In the genomic region with DNA sequence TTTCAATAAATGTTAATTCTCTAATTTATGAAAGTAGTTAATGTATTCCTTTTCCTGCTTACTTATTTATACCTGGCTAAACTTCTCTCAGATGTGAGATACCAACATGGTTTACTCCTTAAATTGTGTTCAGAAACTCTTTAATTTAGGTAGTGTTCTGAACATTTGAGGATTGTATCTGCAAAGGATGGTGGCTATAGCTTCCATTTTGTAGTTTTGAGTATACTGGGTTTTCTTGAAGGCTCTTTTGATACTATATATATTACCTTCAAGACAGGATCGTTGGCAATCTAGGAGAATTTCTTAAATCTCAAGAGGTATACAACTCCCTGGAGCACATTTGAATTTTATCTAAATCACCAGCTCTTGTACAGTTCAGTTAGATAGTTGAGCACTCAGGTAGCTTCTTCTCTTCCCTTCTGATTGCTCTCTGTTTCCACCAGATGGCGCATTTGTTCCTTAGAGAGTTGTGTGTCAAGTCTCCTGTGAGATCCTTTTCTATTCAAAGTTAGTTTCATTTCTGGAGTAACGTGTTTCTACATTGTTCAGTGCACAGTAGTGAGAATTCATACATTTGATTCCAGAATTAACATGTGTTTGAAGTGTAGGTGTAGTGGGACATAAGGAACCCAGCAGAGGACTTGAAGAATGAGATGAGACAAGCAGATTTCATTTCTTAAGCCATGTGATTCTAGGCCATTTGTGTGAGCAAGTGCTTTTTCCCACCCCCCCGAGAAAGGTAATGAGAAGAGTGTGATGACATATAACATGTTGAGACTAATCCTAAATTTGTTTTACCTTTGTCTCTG, we compare ENCODE assay signal across 8 cellular contexts.
DNase-seq lines count a peak whose midpoint lies in the region; ATAC-seq and TF ChIP-seq lines count a peak whose summit lies in the region.
"Not testable (repeated sequence)": the region's sequence is repeated elsewhere in the genome, so short reads cannot be mapped to it uniquely, and the experiment has no call there.

No MANE protein-coding gene starts in this region.

- not testable (repeated sequence) for TF ChIP-seq POLR2A in vagina (IDR thresholded peaks at IDR 0.05)

- not testable (repeated sequence) for H3K27ac ChIP-seq in vagina

- peaks cover 41% of the 10 kb centered on the region for H3K36me3 Mint-ChIP-seq in activated T-helper 17 cell treated with anti-CD3 and anti-CD28 coated beads, Interleukin-2, amount 50 U/mL, for 72 hours (ENCODE audit: low read depth)
- not testable (repeated sequence) for H3K36me3 Mint-ChIP-seq in natural killer cell

- peak overlapping the region; percentile 75 for H3K4me3 Mint-ChIP-seq in activated T-helper 17 cell treated with anti-CD3 and anti-CD28 coated beads, Interleukin-2, amount 50 U/mL, for 72 hours
- H3K4me3 Mint-ChIP-seq in natural killer cell = peak overlapping the region; percentile 74

- H3K4me3 ChIP-seq in vagina = not testable (repeated sequence)

- not testable (repeated sequence) for DNase-seq in GM13977 (ENCODE audit: low spot score); natural killer cell; vagina (ENCODE audit: extremely low spot score in 2 of 2)
- DNase-seq in NAMALWA (ENCODE audit: low spot score) (peak; percentile 78), RPMI8226 (peak; percentile 24), fibroblast of gingiva (ENCODE audit: low read depth) (peak; percentile 31)

- H3K4me1 ChIP-seq in vagina = not testable (repeated sequence)

- not testable (repeated sequence) for H3K36me3 ChIP-seq in vagina

- not testable (repeated sequence) for H3K9me3 ChIP-seq in vagina

- in situ Hi-C loops in GM13977 (cut with MboI; ENCODE audit: low pct_unique_long_range_greater_than_20kb, low sequenced_read_pairs, unreplicated experiment) = not testable (repeated sequence)

- peaks cover 19% of the 10 kb centered on the region for H3K4me1 Mint-ChIP-seq in activated T-helper 17 cell treated with anti-CD3 and anti-CD28 coated beads, Interleukin-2, amount 50 U/mL, for 72 hours
- peaks cover 8 to 12% of the 10 kb centered on the region in 2 donors for H3K4me1 Mint-ChIP-seq in natural killer cell

- intact Hi-C loops in natural killer cell (cut with micrococcal nuclease) = loop anchor here (5.0 kb wide), 1 partner anchor 414 kb away; a partner anchor contains a TSS
- intact Hi-C loops in vagina (cut with DNase I) = loop anchor here (5.0 kb wide), 1 partner anchor 349 kb away; no protein-coding TSS in a partner anchor

- peak overlapping the region; percentile 61 for H3K27ac Mint-ChIP-seq in activated T-helper 17 cell treated with anti-CD3 and anti-CD28 coated beads, Interleukin-2, amount 50 U/mL, for 72 hours
- peak overlapping the region; percentile 83 to 91 for H3K27ac Mint-ChIP-seq in natural killer cell

- H3K27me3 ChIP-seq in vagina = not testable (repeated sequence)

- H3K27me3 Mint-ChIP-seq in activated T-helper 17 cell treated with anti-CD3 and anti-CD28 coated beads, Interleukin-2, amount 50 U/mL, for 72 hours; natural killer cell (ENCODE audit: low read depth in 2 of 2): not testable (repeated sequence)

- not testable (repeated sequence) for H3K9me3 Mint-ChIP-seq in activated T-helper 17 cell treated with anti-CD3 and anti-CD28 coated beads, Interleukin-2, amount 50 U/mL, for 72 hours; natural killer cell

- peak; percentile 82 for ATAC-seq in HG02678 (IDR thresholded peaks at IDR 0.05; ENCODE audit: unreplicated experiment)
- peak; percentile 93 for ATAC-seq in activated T-helper 17 cell treated with anti-CD3 and anti-CD28 coated beads, Interleukin-2, amount 50 U/mL, for 72 hours (replicated peaks)
- peak; percentile 85 to 94 (median 92) for ATAC-seq in natural killer cell

- peak; percentile 39 for TF ChIP-seq CTCF in GM13977 (IDR thresholded peaks at IDR 0.05; ENCODE audit: extremely low read depth, insufficient read depth, missing control alignments)
- TF ChIP-seq CTCF in natural killer cell (IDR thresholded peaks at IDR 0.05) = peak; percentile 62
- TF ChIP-seq CTCF in vagina (IDR thresholded peaks at IDR 0.05) = peak in 2 of 3 experiments; percentile 21 to 49
